ENCODE assay signal across 9 cellular contexts in the genomic region with DNA sequence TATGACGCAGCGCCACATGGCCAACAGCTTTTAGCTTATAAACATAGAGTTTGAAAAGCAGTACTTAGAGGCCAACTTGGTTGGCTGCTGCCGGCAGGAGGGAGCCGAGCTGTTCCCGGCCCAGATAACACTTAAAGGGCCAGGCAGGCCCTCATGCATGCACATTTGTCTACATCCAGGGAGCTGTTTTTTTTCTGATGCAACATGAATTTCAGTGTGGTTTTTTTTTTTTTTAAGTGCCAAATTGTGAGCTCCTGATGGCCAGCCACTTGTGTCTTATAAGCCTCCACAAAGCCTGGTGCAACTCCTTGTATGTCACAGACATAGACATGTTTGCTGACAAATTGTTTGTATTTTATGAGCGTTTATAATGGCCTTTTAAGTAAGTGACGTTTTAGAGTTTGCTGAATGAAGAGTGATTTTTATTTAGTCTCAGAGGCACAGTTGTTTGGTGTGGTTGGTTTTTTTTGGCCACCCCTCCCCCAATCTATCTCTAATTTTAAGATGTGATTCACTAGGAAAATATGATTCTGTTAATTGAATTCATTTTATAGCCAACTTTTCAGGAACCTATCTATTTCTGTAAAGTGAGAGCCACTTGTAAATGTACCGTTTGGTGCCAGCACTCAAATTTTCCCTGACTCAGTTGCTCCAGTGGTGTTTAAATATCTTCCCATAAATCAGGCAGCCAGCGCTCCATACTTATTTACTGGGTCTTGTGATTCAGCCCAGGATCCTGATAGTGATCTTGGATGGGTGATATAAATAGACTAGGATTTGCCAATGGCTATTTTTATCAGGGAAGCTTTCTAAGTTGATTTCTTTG.
A peak's percentile ranks its signal among the peaks of the same experiment; 100 is the strongest.
DNase-seq lines count a peak whose midpoint lies in the region; ATAC-seq, FAIRE-seq and TF ChIP-seq lines count a peak whose summit lies in the region.
"Had no signal": no experiment of that assay in that cellular context is flagged by ENCODE, and none has a peak within 500 bp of the region (broad histone marks: within the 10 kb centered on the region; RNA-seq: fewer than 3 reads in every experiment).

No MANE protein-coding gene starts in this region.

- no peak for FAIRE-seq in HTR-8/SVneo (lab: Jason Lieb, UNC)

- intact Hi-C loops in A673 (cut with micrococcal nuclease; ENCODE audit: unreplicated experiment): no loop called here

- peak overlapping the region; percentile 71 for H3K27ac ChIP-seq in A673 (ENCODE audit: low read depth, low read length, poor library complexity, severe bottlenecking)

- H3K36me3 Mint-ChIP-seq in WTC11: peaks cover 8% of the 10 kb centered on the region

- H3K27ac Mint-ChIP-seq in WTC11: peak overlapping the region; percentile 13; the same call in 1 of the 2 replicates
- H3K27ac Mint-ChIP-seq: activated naive CD8-positive, alpha-beta T cell had no signal

- POLR2A ChIA-PET in A673 (lab: Charles Lee; ENCODE audit: low non-redundant PET): interaction anchor here (0.6 to 0.7 kb wide), 3 partner anchors 41 to 221 kb away, joined by 3 to 8 read pairs (median 7); no protein-coding TSS in a partner anchor
- POLR2A ChIA-PET in WTC11 (lab: Charles Lee): no interaction called here

- DNase-seq in A673 (ENCODE audit: low spot score) (peak; percentile 84), HuH-7.5 (ENCODE audit: low spot score) (peak; percentile 89), WTC11 (ENCODE audit: low spot score) (peak; percentile 28), hepatic stellate cell (ENCODE audit: low spot score) (peak; percentile 85), skeletal muscle cell (ENCODE audit: low read depth) (peak; percentile 75), GM19240 (ENCODE audit: insufficient read length, low spot score) (no peak), HTR-8/SVneo (ENCODE audit: insufficient read length, low spot score) (no peak)

- peaks cover 7% of the 10 kb centered on the region for H3K9me3 Mint-ChIP-seq in WTC11

- H3K36me3 ChIP-seq in A673 (ENCODE audit: insufficient read depth, low read length, poor library complexity, severe bottlenecking): no peaks in the 10 kb centered on the region

- H3K4me3 Mint-ChIP-seq in WTC11: no peak overlapping the region
- H3K4me3 Mint-ChIP-seq: activated naive CD8-positive, alpha-beta T cell had no signal

- H3K4me1 Mint-ChIP-seq in WTC11: peaks cover 34% of the 10 kb centered on the region

- no peak overlapping the region for H3K4me3 ChIP-seq in A673 (ENCODE audit: low read depth, low read length, poor library complexity, severe bottlenecking)
- no peak overlapping the region for H3K4me3 ChIP-seq in skeletal muscle cell (ENCODE audit: low read depth, low read length)

- no peaks in the 10 kb centered on the region for H3K9me3 ChIP-seq in A673 (ENCODE audit: low read depth, low read length, poor library complexity, severe bottlenecking)

- ATAC-seq in WTC11: peak; percentile 87
- no peak for ATAC-seq in HG03565 (IDR thresholded peaks at IDR 0.05; ENCODE audit: unreplicated experiment)

- TF ChIP-seq CTCF in A673 (conservative IDR thresholded peaks at IDR 0.05; ENCODE audit: low read depth, low read length) (peak; percentile 32; the same call in 1 of the 2 replicates), WTC11 (IDR thresholded peaks at IDR 0.05) (no peak)

- no peaks in the 10 kb centered on the region for H3K27me3 Mint-ChIP-seq in WTC11 (ENCODE audit: low read depth)
- H3K27me3 Mint-ChIP-seq: activated naive CD8-positive, alpha-beta T cell had no signal

- CTCF ChIA-PET in A673 (lab: Charles Lee) (no interaction called here), WTC11 (lab: Charles Lee) (interaction anchor here (0.6 to 1.4 kb wide), 6 partner anchors 26 to 503 kb away, joined by 3 to 6 read pairs (median 3); a partner anchor contains a TSS)

- no peaks in the 10 kb centered on the region for H3K27me3 ChIP-seq in A673 (replicated peaks; ENCODE audit: insufficient read depth, low read depth, low read length, poor library complexity)

- BruUV-seq in A673 (replicated peaks; lab: Mats Ljungman, UMichigan): no TSS peak

- H3K4me1 ChIP-seq in A673 (ENCODE audit: insufficient read depth, low read length, poor library complexity, severe bottlenecking): peaks cover 40% of the 10 kb centered on the region

TF ChIP-seq in WTC11, 78 proteins besides CTCF, POLR2A, EP300 and RAD21:
- TF ChIP-seq, protein P1, sequence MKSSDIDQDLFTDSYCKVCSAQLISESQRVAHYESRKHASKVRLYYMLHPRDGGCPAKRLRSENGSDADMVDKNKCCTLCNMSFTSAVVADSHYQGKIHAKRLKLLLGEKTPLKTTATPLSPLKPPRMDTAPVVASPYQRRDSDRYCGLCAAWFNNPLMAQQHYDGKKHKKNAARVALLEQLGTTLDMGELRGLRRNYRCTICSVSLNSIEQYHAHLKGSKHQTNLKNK (CRISPR knock-in tag; IDR thresholded peaks at IDR 0.05): no peak
- TF ChIP-seq FOXJ3 (CRISPR knock-in tag; IDR thresholded peaks at IDR 0.05; ENCODE audit: borderline replicate concordance) (no peak), CBFB (CRISPR knock-in tag; IDR thresholded peaks at IDR 0.05; ENCODE audit: low read depth) (no peak), ZNF263 (CRISPR knock-in tag; IDR thresholded peaks at IDR 0.05; ENCODE audit: low read depth) (no peak), NFATC4 (CRISPR knock-in tag; IDR thresholded peaks at IDR 0.05) (no peak), ELF4 (CRISPR knock-in tag; IDR thresholded peaks at IDR 0.05; ENCODE audit: low read depth) (no peak), MYBL2 (CRISPR knock-in tag; IDR thresholded peaks at IDR 0.05) (no peak), GRHL2 (CRISPR knock-in tag; IDR thresholded peaks at IDR 0.05; ENCODE audit: insufficient replicate concordance, severe bottlenecking) (no peak)
- TF ChIP-seq, protein P2, sequence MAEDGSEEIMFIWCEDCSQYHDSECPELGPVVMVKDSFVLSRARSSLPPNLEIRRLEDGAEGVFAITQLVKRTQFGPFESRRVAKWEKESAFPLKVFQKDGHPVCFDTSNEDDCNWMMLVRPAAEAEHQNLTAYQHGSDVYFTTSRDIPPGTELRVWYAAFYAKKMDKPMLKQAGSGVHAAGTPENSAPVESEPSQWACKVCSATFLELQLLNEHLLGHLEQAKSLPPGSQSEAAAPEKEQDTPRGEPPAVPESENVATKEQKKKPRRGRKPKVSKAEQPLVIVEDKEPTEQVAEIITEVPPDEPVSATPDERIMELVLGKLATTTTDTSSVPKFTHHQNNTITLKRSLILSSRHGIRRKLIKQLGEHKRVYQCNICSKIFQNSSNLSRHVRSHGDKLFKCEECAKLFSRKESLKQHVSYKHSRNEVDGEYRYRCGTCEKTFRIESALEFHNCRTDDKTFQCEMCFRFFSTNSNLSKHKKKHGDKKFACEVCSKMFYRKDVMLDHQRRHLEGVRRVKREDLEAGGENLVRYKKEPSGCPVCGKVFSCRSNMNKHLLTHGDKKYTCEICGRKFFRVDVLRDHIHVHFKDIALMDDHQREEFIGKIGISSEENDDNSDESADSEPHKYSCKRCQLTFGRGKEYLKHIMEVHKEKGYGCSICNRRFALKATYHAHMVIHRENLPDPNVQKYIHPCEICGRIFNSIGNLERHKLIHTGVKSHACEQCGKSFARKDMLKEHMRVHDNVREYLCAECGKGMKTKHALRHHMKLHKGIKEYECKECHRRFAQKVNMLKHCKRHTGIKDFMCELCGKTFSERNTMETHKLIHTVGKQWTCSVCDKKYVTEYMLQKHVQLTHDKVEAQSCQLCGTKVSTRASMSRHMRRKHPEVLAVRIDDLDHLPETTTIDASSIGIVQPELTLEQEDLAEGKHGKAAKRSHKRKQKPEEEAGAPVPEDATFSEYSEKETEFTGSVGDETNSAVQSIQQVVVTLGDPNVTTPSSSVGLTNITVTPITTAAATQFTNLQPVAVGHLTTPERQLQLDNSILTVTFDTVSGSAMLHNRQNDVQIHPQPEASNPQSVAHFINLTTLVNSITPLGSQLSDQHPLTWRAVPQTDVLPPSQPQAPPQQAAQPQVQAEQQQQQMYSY (CRISPR knock-in tag; IDR thresholded peaks at IDR 0.05): no peak
- TF ChIP-seq, protein P3, sequence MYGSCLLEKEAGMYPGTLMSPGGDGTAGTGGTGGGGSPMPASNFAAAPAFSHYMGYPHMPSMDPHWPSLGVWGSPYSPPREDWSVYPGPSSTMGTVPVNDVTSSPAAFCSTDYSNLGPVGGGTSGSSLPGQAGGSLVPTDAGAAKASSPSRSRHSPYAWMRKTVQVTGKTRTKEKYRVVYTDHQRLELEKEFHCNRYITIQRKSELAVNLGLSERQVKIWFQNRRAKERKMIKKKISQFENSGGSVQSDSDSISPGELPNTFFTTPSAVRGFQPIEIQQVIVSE (CRISPR knock-in tag; IDR thresholded peaks at IDR 0.05; ENCODE audit: borderline replicate concordance): no peak
- TF ChIP-seq, protein P4, sequence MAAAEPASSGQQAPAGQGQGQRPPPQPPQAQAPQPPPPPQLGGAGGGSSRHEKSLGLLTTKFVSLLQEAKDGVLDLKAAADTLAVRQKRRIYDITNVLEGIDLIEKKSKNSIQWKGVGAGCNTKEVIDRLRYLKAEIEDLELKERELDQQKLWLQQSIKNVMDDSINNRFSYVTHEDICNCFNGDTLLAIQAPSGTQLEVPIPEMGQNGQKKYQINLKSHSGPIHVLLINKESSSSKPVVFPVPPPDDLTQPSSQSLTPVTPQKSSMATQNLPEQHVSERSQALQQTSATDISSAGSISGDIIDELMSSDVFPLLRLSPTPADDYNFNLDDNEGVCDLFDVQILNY (CRISPR knock-in tag; IDR thresholded peaks at IDR 0.05): no peak
- TF ChIP-seq, protein P5, sequence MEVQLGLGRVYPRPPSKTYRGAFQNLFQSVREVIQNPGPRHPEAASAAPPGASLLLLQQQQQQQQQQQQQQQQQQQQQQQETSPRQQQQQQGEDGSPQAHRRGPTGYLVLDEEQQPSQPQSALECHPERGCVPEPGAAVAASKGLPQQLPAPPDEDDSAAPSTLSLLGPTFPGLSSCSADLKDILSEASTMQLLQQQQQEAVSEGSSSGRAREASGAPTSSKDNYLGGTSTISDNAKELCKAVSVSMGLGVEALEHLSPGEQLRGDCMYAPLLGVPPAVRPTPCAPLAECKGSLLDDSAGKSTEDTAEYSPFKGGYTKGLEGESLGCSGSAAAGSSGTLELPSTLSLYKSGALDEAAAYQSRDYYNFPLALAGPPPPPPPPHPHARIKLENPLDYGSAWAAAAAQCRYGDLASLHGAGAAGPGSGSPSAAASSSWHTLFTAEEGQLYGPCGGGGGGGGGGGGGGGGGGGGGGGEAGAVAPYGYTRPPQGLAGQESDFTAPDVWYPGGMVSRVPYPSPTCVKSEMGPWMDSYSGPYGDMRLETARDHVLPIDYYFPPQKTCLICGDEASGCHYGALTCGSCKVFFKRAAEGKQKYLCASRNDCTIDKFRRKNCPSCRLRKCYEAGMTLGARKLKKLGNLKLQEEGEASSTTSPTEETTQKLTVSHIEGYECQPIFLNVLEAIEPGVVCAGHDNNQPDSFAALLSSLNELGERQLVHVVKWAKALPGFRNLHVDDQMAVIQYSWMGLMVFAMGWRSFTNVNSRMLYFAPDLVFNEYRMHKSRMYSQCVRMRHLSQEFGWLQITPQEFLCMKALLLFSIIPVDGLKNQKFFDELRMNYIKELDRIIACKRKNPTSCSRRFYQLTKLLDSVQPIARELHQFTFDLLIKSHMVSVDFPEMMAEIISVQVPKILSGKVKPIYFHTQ (CRISPR knock-in tag; IDR thresholded peaks at IDR 0.05): no peak
TF ChIP-seq in WTC11: peak in this region for 0.

Comparison
In these comparisons a context has a peak if more than half of its experiments do, and no peak if none do; other contexts are left out.
1. DNase-seq: peak in A673 (single experiment), HuH-7.5 (single experiment), WTC11 (single experiment), hepatic stellate cell (single experiment) and skeletal muscle cell (single experiment); none in GM19240 (single experiment) and HTR-8/SVneo (single experiment).